Comparison of ENCODE assay signal across 11 cellular contexts in genomic region chr12:108643941-108644742, GRCh38. TPM values are rescaled to one million over a fixed set of nuclear protein-coding genes. Genes with fewer than 3 reads are reported as not detected.
DNase-seq lines count a peak whose midpoint lies in the region; ATAC-seq, FAIRE-seq and TF ChIP-seq lines count a peak whose summit lies in the region.
"Had no signal": no experiment of that assay in that cellular context is flagged by ENCODE, and none has a peak within 500 bp of the region (broad histone marks: within the 10 kb centered on the region; RNA-seq: fewer than 3 reads in every experiment).

No MANE protein-coding gene starts in this region.

- peak overlapping the region; percentile 51 to 95 (median 71) for H3K27ac Mint-ChIP-seq in brain

- TF ChIP-seq CTCF in brain (conservative IDR thresholded peaks at IDR 0.05) (no peak), HepG2 (CRISPR knock-in tag; IDR thresholded peaks at IDR 0.05) (no peak)

- TF ChIP-seq RAD21 in HepG2 (CRISPR knock-in tag; IDR thresholded peaks at IDR 0.05) = no peak

- no peaks in the 10 kb centered on the region for H3K79me2 ChIP-seq in HepG2 (ENCODE audit: insufficient read depth, low read length)

- DNase-seq in HK-2 (ENCODE audit: unreplicated experiment) = peak; percentile 67
- no peak for DNase-seq in HepG2 (ENCODE audit: low spot score)
- DNase-seq in H7 = no peak
- no peak for DNase-seq in activated naive CD4-positive, alpha-beta T cell (lab: John Stamatoyannopoulos, UW)
- DNase-seq in activated CD8-positive, alpha-beta memory T cell treated with anti-CD3 and anti-CD28 coated beads, Interleukin-2, amount 50 U/mL, for 48 hours = no peak
- DNase-seq: amniotic stem cell, NCI-H526 treated with DMSO at 0.1 percent for 48 hours, small intestine had no signal

- CTCF ChIA-PET in HepG2 (lab: Yijun Ruan, JAX; ENCODE audit: low intra/inter-chr PET ratio, low total read pairs) = no interaction called here

- no peaks in the 10 kb centered on the region for H3K4me1 ChIP-seq in HepG2 (ENCODE audit: insufficient read depth, low read length)
- peaks cover 26% of the 10 kb centered on the region for H3K4me1 ChIP-seq in stomach smooth muscle (ENCODE audit: control insufficient read depth, insufficient read depth, low read length)

- no peaks in the 10 kb centered on the region for H3K27me3 Mint-ChIP-seq in brain

- peaks cover 0 to 2% (median 0%) of the 10 kb centered on the region in 5 experiments for H3K9me3 Mint-ChIP-seq in brain

- no peaks in the 10 kb centered on the region; the same call in 1 of the 2 replicates for H4K20me1 ChIP-seq in HepG2 (ENCODE audit: insufficient read depth, low read length)

- no peak for TF ChIP-seq EP300 in HepG2 (IDR thresholded peaks at IDR 0.05; ENCODE audit: low read depth in 2 of 2, low read length in 2 of 2)
- no peak for TF ChIP-seq EP300 in HepG2 (CRISPR knock-in tag; IDR thresholded peaks at IDR 0.05; ENCODE audit: borderline replicate concordance)

- no TSS peak for BruUV-seq in HepG2 (replicated peaks; lab: Mats Ljungman, UMichigan)

- peak overlapping the region in 1 of 5 experiments; percentile 67 for H3K4me3 Mint-ChIP-seq in brain

- H3K36me3 Mint-ChIP-seq in brain = peaks cover 44% of the 10 kb centered on the region

- ATAC-seq in HepG2 (no peak), HG03175 (IDR thresholded peaks at IDR 0.05; ENCODE audit: unreplicated experiment) (no peak)

- WGBS in HepG2 (ENCODE audit: low lambda C conversion rate) = 82% methylated on average over 17 of the region's 17 CpGs

- no peak overlapping the region for H3K27ac ChIP-seq in HepG2 (ENCODE audit: extremely low read length, insufficient read depth, low read length)
- peak overlapping the region; percentile 37 for H3K27ac ChIP-seq in stomach smooth muscle (ENCODE audit: low read length)

- intact Hi-C loops in HepG2 (cut with micrococcal nuclease; ENCODE audit: unreplicated experiment) = no loop called here

- H3K36me3 ChIP-seq in HepG2 (replicated peaks in 1 of 2; ENCODE audit: control insufficient read depth in 1 of 2, insufficient read depth in 2 of 2, low read length in 2 of 2) (peaks cover 19 to 34% of the 10 kb centered on the region in 2 experiments), stomach smooth muscle (ENCODE audit: control insufficient read depth in 2 of 2, insufficient read depth in 2 of 2, low read length in 2 of 2) (peaks cover 35 to 42% of the 10 kb centered on the region in 2 donors), H7 (replicated peaks; ENCODE audit: control insufficient read depth, insufficient read depth, low read length) (peaks cover 7% of the 10 kb centered on the region)

- H2AFZ ChIP-seq in HepG2 (ENCODE audit: low read length) = no peak overlapping the region

- FAIRE-seq in HepG2 (lab: Jason Lieb, UNC) = no peak
- FAIRE-seq: small intestine had no signal

- H3K4me3 ChIP-seq in HepG2 (replicated peaks in 1 of 3; ENCODE audit: insufficient read depth in 1 of 3, low read depth in 2 of 3, low read length in 3 of 3) (no peak overlapping the region), stomach smooth muscle (ENCODE audit: low read length in 2 of 2) (peak overlapping the region in 1 of 2 donors; percentile 8), H7 (ENCODE audit: insufficient read depth, low read depth, low read length) (no peak overlapping the region)

- POLR2A ChIA-PET in HepG2 (lab: Yijun Ruan, JAX) = no interaction called here

- H3K27me3 ChIP-seq in HepG2 (ENCODE audit: control insufficient read depth in 1 of 2, insufficient read depth in 2 of 2, low read length in 2 of 2) (no peaks in the 10 kb centered on the region), stomach smooth muscle (ENCODE audit: control insufficient read depth in 1 of 2, insufficient read depth in 2 of 2, low read length in 2 of 2) (no peaks in the 10 kb centered on the region), H7 (ENCODE audit: control insufficient read depth, insufficient read depth, low read length) (no peaks in the 10 kb centered on the region)

- no peak for TF ChIP-seq POLR2A in HepG2 (IDR thresholded peaks at IDR 0.05; ENCODE audit: insufficient read depth in 1 of 2, low read depth in 2 of 2, low read length in 2 of 2)

- no peak overlapping the region for H3K4me2 ChIP-seq in HepG2 (ENCODE audit: low read depth, low read length)

- in situ Hi-C loops in HepG2 (cut with HindIII; ENCODE audit: extremely low pct_ligation_motif_present, low pct_unique_long_range_greater_than_20kb) = no loop called here

- H3K9me3 ChIP-seq in HepG2 (ENCODE audit: low read length) (no peaks in the 10 kb centered on the region), stomach smooth muscle (ENCODE audit: control insufficient read depth in 2 of 2, low read length in 2 of 2) (no peaks in the 10 kb centered on the region)

- no peak overlapping the region for H3K9ac ChIP-seq in HepG2 (ENCODE audit: insufficient read depth, low read depth, low read length)
- H3K9ac ChIP-seq in stomach smooth muscle (ENCODE audit: low read length in 2 of 2) = no peak overlapping the region

- peaks cover 84% of the 10 kb centered on the region for H3K4me1 Mint-ChIP-seq in brain

TF ChIP-seq in HepG2, 621 proteins besides CTCF, POLR2A, EP300 and RAD21:
- TF ChIP-seq AGO2 (optimal IDR thresholded peaks at IDR 0.05; ENCODE audit: low read depth, low read length) (peak; percentile 20), ZFP82 (CRISPR knock-in tag; IDR thresholded peaks at IDR 0.05; ENCODE audit: borderline replicate concordance) (no peak), RBM22 (optimal IDR thresholded peaks at IDR 0.05; ENCODE audit: low read length) (peak; percentile 44)

RNA-seq across cellular contexts. Expression of gene SELPLG, which starts 10.4 kb away (rescaled TPM):
- polyA plus RNA-seq in brain (ENCODE audit: insufficient read depth, low read depth, low replicate concordance) = 8.1 TPM
- total RNA-seq in HepG2 (2016; rRNA removed; fragmentation: Illumina TruSeq; extraction: Trizol) = not detected in 2 replicates
- not detected in 2 replicates for total RNA-seq in HepG2 (2016; cell fraction: cytosol; rRNA removed; fragmentation: Illumina TruSeq; extraction: Trizol; ENCODE audit: low read depth)
- not detected in 2 replicates for total RNA-seq in HepG2 (2016; cell fraction: insoluble cytoplasmic fraction; rRNA removed; fragmentation: Illumina TruSeq; extraction: Trizol)
- total RNA-seq in HepG2 (2016; cell fraction: membrane; rRNA removed; fragmentation: Illumina TruSeq; extraction: Trizol) = not detected in 2 replicates
- not detected in 2 replicates for total RNA-seq in HepG2 (2016; cell fraction: nucleus; rRNA removed; fragmentation: Illumina TruSeq; extraction: Trizol)
- 0.07 and 0.12 TPM in 2 replicates for polyA plus RNA-seq in HepG2 (2011; rRNA removed)
- polyA plus RNA-seq in HepG2 (2011; cell fraction: cytosol; rRNA removed) = 0.07 and 0.08 TPM in 2 replicates
- 0.14 and 0.16 TPM in 2 replicates for polyA plus RNA-seq in HepG2 (2011; cell fraction: nucleus; rRNA removed)
- polyA plus RNA-seq in HepG2 (2012) = not detected in 2 replicates
- polyA plus RNA-seq in HepG2 (2016; cell fraction: cytosol; fragmentation: Illumina TruSeq; extraction: Trizol; ENCODE audit: low read depth) = not detected in 2 replicates
- polyA plus RNA-seq in HepG2 (2016; cell fraction: insoluble cytoplasmic fraction; fragmentation: Illumina TruSeq; extraction: Trizol; ENCODE audit: low read depth) = 0.10 TPM in 1 of 2 replicates, not detected in the other
- not detected in 2 replicates for polyA plus RNA-seq in HepG2 (2016; cell fraction: membrane; fragmentation: Illumina TruSeq; extraction: Trizol; ENCODE audit: low read depth)
- polyA plus RNA-seq in HepG2 (2016; cell fraction: nucleus; fragmentation: Illumina TruSeq; extraction: Trizol; ENCODE audit: insufficient read depth, low read depth) = not detected in 2 replicates
- polyA minus RNA-seq in HepG2 (2011; rRNA and poly(A)+ RNA removed; ENCODE audit: low replicate concordance) = 0.26 and 2.7 TPM in 2 replicates
- not detected in 2 replicates for polyA minus RNA-seq in HepG2 (2011; cell fraction: cytosol; rRNA and poly(A)+ RNA removed)
- polyA minus RNA-seq in HepG2 (2011; cell fraction: nucleus; rRNA and poly(A)+ RNA removed) = not detected in 2 replicates
- 0.10 and 0.15 TPM in 2 replicates for total RNA-seq in H7 (2014; rRNA removed; shearing (Covaris generic))

RNA-seq across cellular contexts. Expression of gene TMEM119, which starts 46.3 kb away (rescaled TPM):
- polyA plus RNA-seq in brain (ENCODE audit: insufficient read depth, low read depth, low replicate concordance) (4.6 TPM), HepG2 (2011; rRNA removed) (not detected in 2 replicates)
- total RNA-seq in HepG2 (2016; rRNA removed; fragmentation: Illumina TruSeq; extraction: Trizol) = not detected in 2 replicates
- not detected in 2 replicates for total RNA-seq in HepG2 (2016; cell fraction: cytosol; rRNA removed; fragmentation: Illumina TruSeq; extraction: Trizol; ENCODE audit: low read depth)
- not detected in 2 replicates for total RNA-seq in HepG2 (2016; cell fraction: insoluble cytoplasmic fraction; rRNA removed; fragmentation: Illumina TruSeq; extraction: Trizol)
- total RNA-seq in HepG2 (2016; cell fraction: membrane; rRNA removed; fragmentation: Illumina TruSeq; extraction: Trizol) = not detected in 2 replicates
- not detected in 2 replicates for total RNA-seq in HepG2 (2016; cell fraction: nucleus; rRNA removed; fragmentation: Illumina TruSeq; extraction: Trizol)
- polyA plus RNA-seq in HepG2 (2011; cell fraction: cytosol; rRNA removed) = not detected in 2 replicates
- polyA plus RNA-seq in HepG2 (2011; cell fraction: nucleus; rRNA removed) = not detected in 2 replicates
- not detected in 2 replicates for polyA plus RNA-seq in HepG2 (2012)
- not detected in 2 replicates for polyA plus RNA-seq in HepG2 (2016; cell fraction: cytosol; fragmentation: Illumina TruSeq; extraction: Trizol; ENCODE audit: low read depth)
- polyA plus RNA-seq in HepG2 (2016; cell fraction: insoluble cytoplasmic fraction; fragmentation: Illumina TruSeq; extraction: Trizol; ENCODE audit: low read depth) = not detected in 2 replicates
- polyA plus RNA-seq in HepG2 (2016; cell fraction: membrane; fragmentation: Illumina TruSeq; extraction: Trizol; ENCODE audit: low read depth) = not detected in 2 replicates
- polyA plus RNA-seq in HepG2 (2016; cell fraction: nucleus; fragmentation: Illumina TruSeq; extraction: Trizol; ENCODE audit: insufficient read depth, low read depth) = not detected in 2 replicates
- not detected in 2 replicates for polyA minus RNA-seq in HepG2 (2011; rRNA and poly(A)+ RNA removed; ENCODE audit: low replicate concordance)
- not detected in 2 replicates for polyA minus RNA-seq in HepG2 (2011; cell fraction: cytosol; rRNA and poly(A)+ RNA removed)
- polyA minus RNA-seq in HepG2 (2011; cell fraction: nucleus; rRNA and poly(A)+ RNA removed) = not detected in 2 replicates
- total RNA-seq in H7 (2014; rRNA removed; shearing (Covaris generic)) = 0.24 and 0.85 TPM in 2 replicates
